Comparison of ENCODE assay signal across 10 cellular contexts in the genomic region with DNA sequence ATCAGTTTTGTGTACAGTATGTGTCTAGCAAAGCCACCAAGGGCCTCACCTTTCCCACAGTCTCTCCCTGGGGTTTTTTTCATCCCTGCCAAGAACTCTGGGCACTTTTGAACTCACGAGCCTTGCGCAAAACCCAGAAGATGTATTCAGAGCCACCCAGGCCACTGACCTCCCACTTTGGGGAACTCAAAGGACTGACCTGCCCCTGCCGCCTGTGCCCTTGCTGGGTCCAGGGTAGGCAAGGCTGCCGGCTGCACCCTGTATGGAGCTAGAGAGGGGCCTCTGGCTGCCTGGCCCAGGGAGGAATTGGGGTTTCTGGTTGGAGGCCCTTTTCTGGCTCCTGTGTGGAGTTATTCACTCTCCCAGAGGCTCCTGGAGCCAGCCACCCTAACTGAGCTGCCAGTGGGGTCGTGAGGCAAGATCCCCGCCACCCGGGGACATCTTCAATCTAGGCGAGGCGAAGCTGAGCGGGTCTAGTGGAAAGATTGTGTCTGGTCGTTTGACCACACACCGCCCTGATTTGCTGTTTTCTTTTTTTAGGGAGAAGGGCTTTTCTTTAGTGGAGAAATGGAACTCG. TPM values are rescaled to one million over a fixed set of nuclear protein-coding genes. Genes with fewer than 3 reads are reported as not detected.
DNase-seq lines count a peak whose midpoint lies in the region; ATAC-seq and TF ChIP-seq lines count a peak whose summit lies in the region.
"Had no signal": no experiment of that assay in that cellular context is flagged by ENCODE, and none has a peak within 500 bp of the region (broad histone marks: within the 10 kb centered on the region; RNA-seq: fewer than 3 reads in every experiment).

No MANE protein-coding gene starts in this region.

- intact Hi-C loops in CD14-positive monocyte (cut with micrococcal nuclease) = loop anchor here in 1 of 2 donors (5.0 kb wide), 1 partner anchor 119 kb away; no protein-coding TSS in a partner anchor
- intact Hi-C loops in left ventricle myocardium superior (cut with micrococcal nuclease) = no loop called here

- H3K4me3 Mint-ChIP-seq in CD14-positive monocyte (peak overlapping the region; percentile 73 to 90), mesothelial cell of epicardium (peak overlapping the region; percentile 80)
- H3K4me3 Mint-ChIP-seq in activated naive CD8-positive, alpha-beta T cell treated with anti-CD3 and anti-CD28 coated beads, Interleukin-2, amount 10 ng/mL, durations not matched to agents 7 days and 5 days = peak overlapping the region; percentile 93

- H3K27ac Mint-ChIP-seq in CD14-positive monocyte (peak overlapping the region in 1 of 7 donors; percentile 68), mesothelial cell of epicardium (no peak overlapping the region)
- peak overlapping the region; percentile 77 for H3K27ac Mint-ChIP-seq in activated naive CD8-positive, alpha-beta T cell treated with anti-CD3 and anti-CD28 coated beads, Interleukin-2, amount 10 ng/mL, durations not matched to agents 7 days and 5 days

- peaks cover 64% of the 10 kb centered on the region for H3K4me1 Mint-ChIP-seq in CD14-positive monocyte
- peaks cover 52% of the 10 kb centered on the region for H3K4me1 Mint-ChIP-seq in activated naive CD8-positive, alpha-beta T cell treated with anti-CD3 and anti-CD28 coated beads, Interleukin-2, amount 10 ng/mL, durations not matched to agents 7 days and 5 days
- H3K4me1 Mint-ChIP-seq in mesothelial cell of epicardium = peaks cover 20% of the 10 kb centered on the region

- DNase-seq in CD14-positive monocyte (ENCODE audit: low spot score) (no peak), mesothelial cell of epicardium (ENCODE audit: low spot score in 2 of 2, unreplicated experiment in 2 of 2) (no peak), kidney glomerular epithelial cell (lab: John Stamatoyannopoulos, UW) (no peak), left ventricle myocardium superior (no peak)
- DNase-seq in activated naive CD8-positive, alpha-beta T cell treated with anti-CD3 and anti-CD28 coated beads, Interleukin-2, amount 10 ng/mL, durations not matched to agents 7 days and 5 days = no peak
- DNase-seq: Kasumi-1, T1000 had no signal

- POLR2A ChIA-PET in activated naive CD8-positive, alpha-beta T cell treated with anti-CD3 and anti-CD28 coated beads, Interleukin-2, amount 10 ng/mL, durations not matched to agents 7 days and 5 days (lab: Charles Lee) = interaction anchor here (0.6 to 4.4 kb wide), 6 partner anchors 15 to 132 kb away, joined by 3 to 60 read pairs (median 6); no protein-coding TSS in a partner anchor

- H3K4me3 ChIP-seq in GM12875 (ENCODE audit: low read depth, low read length) = peak overlapping the region; percentile 92

- peaks cover 0 to 9% (median 6%) of the 10 kb centered on the region in 3 donors for H3K27me3 Mint-ChIP-seq in CD14-positive monocyte (ENCODE audit: low read depth in 3 of 3)
- no peaks in the 10 kb centered on the region for H3K27me3 Mint-ChIP-seq in activated naive CD8-positive, alpha-beta T cell treated with anti-CD3 and anti-CD28 coated beads, Interleukin-2, amount 10 ng/mL, durations not matched to agents 7 days and 5 days
- H3K27me3 Mint-ChIP-seq in mesothelial cell of epicardium (ENCODE audit: low read depth) = no peaks in the 10 kb centered on the region

- H3K9me3 Mint-ChIP-seq in CD14-positive monocyte (peaks cover 0 to 4% (median 0%) of the 10 kb centered on the region in 7 donors), mesothelial cell of epicardium (no peaks in the 10 kb centered on the region)
- H3K9me3 Mint-ChIP-seq in activated naive CD8-positive, alpha-beta T cell treated with anti-CD3 and anti-CD28 coated beads, Interleukin-2, amount 10 ng/mL, durations not matched to agents 7 days and 5 days = no peaks in the 10 kb centered on the region

- TF ChIP-seq CTCF in CD14-positive monocyte (IDR thresholded peaks at IDR 0.05) (no peak), GM12875 (IDR thresholded peaks at IDR 0.05; ENCODE audit: borderline replicate concordance, insufficient read depth, low read depth, low read length) (no peak), mesothelial cell of epicardium (IDR thresholded peaks at IDR 0.05; ENCODE audit: unreplicated experiment) (no peak)

- peaks cover 30 to 36% of the 10 kb centered on the region in 2 donors for H3K36me3 Mint-ChIP-seq in CD14-positive monocyte
- peaks cover 20% of the 10 kb centered on the region for H3K36me3 Mint-ChIP-seq in activated naive CD8-positive, alpha-beta T cell treated with anti-CD3 and anti-CD28 coated beads, Interleukin-2, amount 10 ng/mL, durations not matched to agents 7 days and 5 days
- H3K36me3 Mint-ChIP-seq in mesothelial cell of epicardium = peaks cover 5% of the 10 kb centered on the region

- no peak for ATAC-seq in activated naive CD8-positive, alpha-beta T cell treated with anti-CD3 and anti-CD28 coated beads, Interleukin-2, amount 10 ng/mL, durations not matched to agents 7 days and 5 days (ENCODE audit: low read depth)
- ATAC-seq in HG03460 (IDR thresholded peaks at IDR 0.05; ENCODE audit: unreplicated experiment) = no peak
- no peak for ATAC-seq in GM18873 (IDR thresholded peaks at IDR 0.05; ENCODE audit: low FRiP score, unreplicated experiment)
- no peak for ATAC-seq in left ventricle myocardium superior

RNA-seq across cellular contexts. Expression of a gene that starts 1.9 kb away (rescaled TPM):
- polyA plus RNA-seq in CD14-positive monocyte = under 1 TPM; 0.44 to 0.48 TPM
- 1 to 10 TPM; 8.1 to 8.4 TPM for total RNA-seq in activated naive CD8-positive, alpha-beta T cell treated with anti-CD3 and anti-CD28 coated beads, Interleukin-2, amount 10 ng/mL, durations not matched to agents 7 days and 5 days
- total RNA-seq in mesothelial cell of epicardium (4.5 to 4.8 TPM (median 4.6 TPM) in 3 replicates), left ventricle myocardium superior (1.4 TPM)

RNA-seq across cellular contexts. Expression of a gene that starts 44.4 kb away (rescaled TPM):
- 100 to 1,000 TPM in 1 of 2 donors, 10 to 100 TPM in 1; 91.8 to 112 TPM for polyA plus RNA-seq in CD14-positive monocyte
- total RNA-seq in activated naive CD8-positive, alpha-beta T cell treated with anti-CD3 and anti-CD28 coated beads, Interleukin-2, amount 10 ng/mL, durations not matched to agents 7 days and 5 days = 10 to 100 TPM; 68.3 to 75.1 TPM
- total RNA-seq in mesothelial cell of epicardium (90.5 to 95.0 TPM (median 94.9 TPM) in 3 replicates), left ventricle myocardium superior (67.8 TPM)
